Comparison of ENCODE assay signal across 17 cellular contexts in the genomic region with DNA sequence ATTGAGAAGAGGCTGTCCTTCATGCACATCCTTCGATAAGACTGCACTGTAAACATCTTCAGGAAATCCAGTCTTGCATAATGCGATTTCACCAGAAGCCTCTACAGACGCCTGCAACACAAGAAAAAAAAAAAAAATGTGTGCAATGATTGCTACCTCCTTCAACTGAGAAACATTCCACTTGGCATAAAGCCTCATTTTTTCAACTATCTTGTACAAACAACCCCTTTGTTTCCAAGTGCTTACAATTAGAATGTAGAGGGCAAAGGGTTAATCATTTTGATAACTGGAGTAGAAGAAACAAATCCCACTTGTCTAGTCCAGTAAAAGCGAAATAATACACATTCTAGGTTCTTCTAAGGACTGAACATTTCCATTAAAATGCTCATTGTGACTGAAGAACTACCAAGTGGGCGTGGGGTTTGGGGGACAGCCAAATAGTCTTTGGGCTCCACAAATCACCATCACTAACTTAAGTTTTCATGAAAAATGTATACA. TPM values are rescaled to one million over a fixed set of nuclear protein-coding genes. Genes with fewer than 3 reads are reported as not detected.
A peak's percentile ranks its signal among the peaks of the same experiment; 100 is the strongest.
DNase-seq lines count a peak whose midpoint lies in the region; ATAC-seq, FAIRE-seq and TF ChIP-seq lines count a peak whose summit lies in the region.
"Had no signal": no experiment of that assay in that cellular context is flagged by ENCODE, and none has a peak within 500 bp of the region (broad histone marks: within the 10 kb centered on the region; RNA-seq: fewer than 3 reads in every experiment).

No MANE protein-coding gene starts in this region.

- no peaks in the 10 kb centered on the region for H3K27me3 ChIP-seq in astrocyte (ENCODE audit: insufficient read depth, low read length)
- H3K27me3 ChIP-seq: SJSA1 had no signal

- H3K9me3 Mint-ChIP-seq in astrocyte (ENCODE audit: unreplicated experiment) = no peaks in the 10 kb centered on the region
- H3K9me3 Mint-ChIP-seq: nephron progenitor cell had no signal

- no peaks in the 10 kb centered on the region for H3K9me3 ChIP-seq in astrocyte (ENCODE audit: insufficient read depth, low read depth, low read length)
- H3K9me3 ChIP-seq: SJSA1 had no signal

- no peak overlapping the region for H3K9ac ChIP-seq in astrocyte (ENCODE audit: low read length)

- no peak overlapping the region for H3K27ac Mint-ChIP-seq in astrocyte (ENCODE audit: unreplicated experiment)
- H3K27ac Mint-ChIP-seq: nephron progenitor cell; stimulated activated memory B cell treated with anti-CD40 and anti-IgM and Interleukin-4, amounts not matched to agents 10 μg/mL and 1 μg/mL and 100 μg/mL, for 72 hours had no signal

- DNase-seq in AG09309 (ENCODE audit: low read depth) (peak; percentile 37), M059J (ENCODE audit: low read depth) (peak; percentile 17), astrocyte (ENCODE audit: low read depth) (peak; percentile 74), iris pigment epithelial cell (ENCODE audit: low read depth) (peak; percentile 97), HT-29 (ENCODE audit: low spot score) (no peak)
- DNase-seq: activated CD4-positive, alpha-beta T cell treated with anti-CD3 and anti-CD28 coated beads for 1 hour; cerebellar nuclear complex; NCI-H524; nephron progenitor cell; stimulated activated CD4-positive, alpha-beta T cell treated with anti-CD3 and anti-CD28 coated beads, Interleukin-2, amount 100 ng/mL, for 24 hours had no signal

- H4K20me1 ChIP-seq in astrocyte (ENCODE audit: insufficient read depth, low read length) = peaks cover 73% of the 10 kb centered on the region

- H3K4me3 ChIP-seq in AG09309 (ENCODE audit: control insufficient read depth, low read depth, low read length) (no peak overlapping the region), astrocyte (ENCODE audit: insufficient read depth, low read depth, low read length) (no peak overlapping the region)
- H3K4me3 ChIP-seq: SJSA1 had no signal

- TF ChIP-seq CTCF in AG09309 (IDR thresholded peaks at IDR 0.05; ENCODE audit: control insufficient read depth, insufficient read depth, low read depth, low read length, missing control alignments) (no peak), astrocyte (IDR thresholded peaks at IDR 0.05; ENCODE audit: insufficient read depth, low read depth, low read length) (no peak)

- peaks cover 45% of the 10 kb centered on the region for H3K4me1 Mint-ChIP-seq in astrocyte (ENCODE audit: low read depth, unreplicated experiment)
- H3K4me1 Mint-ChIP-seq: stimulated activated memory B cell treated with anti-CD40 and anti-IgM and Interleukin-4, amounts not matched to agents 10 μg/mL and 1 μg/mL and 100 μg/mL, for 72 hours had no signal

- H3K27me3 Mint-ChIP-seq in astrocyte (ENCODE audit: low read depth, unreplicated experiment) = no peaks in the 10 kb centered on the region
- H3K27me3 Mint-ChIP-seq: stimulated activated memory B cell treated with anti-CD40 and anti-IgM and Interleukin-4, amounts not matched to agents 10 μg/mL and 1 μg/mL and 100 μg/mL, for 72 hours had no signal

- H3K36me3 Mint-ChIP-seq in astrocyte (ENCODE audit: low read depth, unreplicated experiment) = peaks cover 8% of the 10 kb centered on the region
- H3K36me3 Mint-ChIP-seq: stimulated activated memory B cell treated with anti-CD40 and anti-IgM and Interleukin-4, amounts not matched to agents 10 μg/mL and 1 μg/mL and 100 μg/mL, for 72 hours had no signal

- no peak for FAIRE-seq in astrocyte (lab: Jason Lieb, UNC)

- no peak overlapping the region for H3K4me3 Mint-ChIP-seq in astrocyte (ENCODE audit: unreplicated experiment)
- H3K4me3 Mint-ChIP-seq: nephron progenitor cell; stimulated activated memory B cell treated with anti-CD40 and anti-IgM and Interleukin-4, amounts not matched to agents 10 μg/mL and 1 μg/mL and 100 μg/mL, for 72 hours had no signal

- H2AFZ ChIP-seq in astrocyte (ENCODE audit: low read depth, low read length) = no peak overlapping the region

- peaks cover 100% of the 10 kb centered on the region for H3K79me2 ChIP-seq in astrocyte (ENCODE audit: insufficient read depth, low read length)

- H3K4me1 ChIP-seq in astrocyte (ENCODE audit: insufficient read depth, low read length) = peaks cover 20% of the 10 kb centered on the region
- H3K4me1 ChIP-seq: SJSA1 had no signal

- H3K27ac ChIP-seq in astrocyte (ENCODE audit: low read depth, low read length) = no peak overlapping the region
- H3K27ac ChIP-seq: C4-2B, SJSA1 had no signal

- ATAC-seq in GM21423 (IDR thresholded peaks at IDR 0.05; ENCODE audit: unreplicated experiment) = no peak
- ATAC-seq in GM19397 (IDR thresholded peaks at IDR 0.05; ENCODE audit: unreplicated experiment) = no peak
- ATAC-seq in HG02623 (IDR thresholded peaks at IDR 0.05; ENCODE audit: unreplicated experiment) = no peak
- ATAC-seq: HCT116; stimulated activated memory B cell treated with anti-CD40 and anti-IgM and Interleukin-4, amounts not matched to agents 10 μg/mL and 1 μg/mL and 100 μg/mL, for 72 hours had no signal

- peaks cover 6% of the 10 kb centered on the region for H3K36me3 ChIP-seq in astrocyte (ENCODE audit: insufficient read depth, low read length)

- H3K4me2 ChIP-seq in astrocyte (ENCODE audit: low read length) = peak overlapping the region; percentile 42

RNA-seq across cellular contexts. Expression of a gene that starts 29.2 kb away (rescaled TPM):
- 70.9 and 104 TPM in 2 replicates for total RNA-seq in M059J (2014; rRNA removed; shearing (Covaris generic))
- total RNA-seq in astrocyte = 326 and 363 TPM in 2 replicates
- 0.16 TPM in 1 of 2 replicates, not detected in the other for total RNA-seq in HT-29 (2014; rRNA removed; shearing (Covaris generic))

Comparison
In these comparisons a context has a peak if more than half of its experiments do, and no peak if none do; other contexts are left out.
1. RNA of a gene that starts 29.2 kb away (total RNA-seq): 326 to 363 TPM in astrocyte and 70.9 to 104 TPM in M059J; 0.16 TPM in HT-29; every median in the first group is over 10 times any median in the second.